In genomic region chr2:99948010-99948409, GRCh38 we compare ENCODE assay signal across 33 cellular contexts.
"Had no signal": no experiment of that assay in that cellular context is flagged by ENCODE, and none has a peak within 500 bp of the region (broad histone marks: within the 10 kb centered on the region; RNA-seq: fewer than 3 reads in every experiment).

No MANE protein-coding gene starts in this region.

- H3K4me3 Mint-ChIP-seq: activated B cell treated with CpG ODN at 0.5 μM for 24 hours; activated CD4-positive, alpha-beta memory T cell treated with anti-CD3 and anti-CD28 coated beads for 36 hours; activated CD4-positive, alpha-beta T cell treated with anti-CD3 and anti-CD28 coated beads, Interleukin-2, amount 10 ng/mL, durations not matched to agents 24 days and 14 days; activated CD8-positive, alpha-beta T cell treated with anti-CD3 and anti-CD28 coated beads for 36 hours; activated naive CD4-positive, alpha-beta T cell treated with anti-CD3 and anti-CD28 coated beads, Interleukin-2, amount 10 ng/mL, durations not matched to agents 7 days and 5 days; activated naive CD4-positive, alpha-beta T cell treated with anti-CD3 and anti-CD28 coated beads, Interleukin-2, amount 50 U/mL, for 24 hours; activated naive CD8-positive, alpha-beta T cell; activated naive CD8-positive, alpha-beta T cell treated with anti-CD3 and anti-CD28 coated beads, Interleukin-2, amount 10 ng/mL, durations not matched to agents 7 days and 5 days; activated naive CD8-positive, alpha-beta T cell treated with anti-CD3 and anti-CD28 coated beads, Interleukin-2, amount 50 U/mL, for 24 hours; activated T-cell treated with anti-CD3 and anti-CD28 coated beads, Interleukin-2, amount 50 U/mL, for 4 hours; activated T-cell treated with anti-CD3 and anti-CD28 coated beads, Interleukin-2, amount 50 U/mL, for 72 hours; activated T-helper 1 cell treated with anti-CD3 and anti-CD28 coated beads, Interleukin-12 subunit alpha, Interleukin-12 subunit beta, Interleukin-2, Interleukin-4 antibody, amounts not matched to agents 30 ng/mL and 10 ng/mL and 1 ng/mL, durations not matched to agents 14 hours and 24 hours and 36 hours; activated T-helper 17 cell treated with anti-CD3 and anti-CD28 coated beads, Interleukin-2, amount 50 U/mL, for 72 hours; brain; T-helper 1 cell treated with Interleukin-12 subunit alpha and Interleukin-12 subunit beta and Interleukin-4 antibody, amounts not matched to agents 30 μg/mL and 1 μg/mL, for 36 hours; T-helper 2 cell treated with Interferon-gamma antibody and Interleukin-4, amounts not matched to agents 5 μg/mL and 100 μg/mL, for 36 hours had no signal

- ATAC-seq: activated CD8-positive, alpha-beta T cell treated with anti-CD3 and anti-CD28 coated beads for 36 hours; activated naive CD8-positive, alpha-beta T cell treated with anti-CD3 and anti-CD28 coated beads, Interleukin-2, amount 50 U/mL, for 24 hours; activated T-cell treated with anti-CD3 and anti-CD28 coated beads, Interleukin-2, amount 50 U/mL, for 4 hours; activated T-cell treated with anti-CD3 and anti-CD28 coated beads, Interleukin-2, amount 50 U/mL, for 72 hours; activated T-helper 17 cell treated with anti-CD3 and anti-CD28 coated beads, Interleukin-2, amount 50 U/mL, for 72 hours had no signal

- H3K36me3 Mint-ChIP-seq: activated CD4-positive, alpha-beta memory T cell treated with anti-CD3 and anti-CD28 coated beads for 36 hours; activated naive CD4-positive, alpha-beta T cell treated with anti-CD3 and anti-CD28 coated beads, Interleukin-2, amount 10 ng/mL, durations not matched to agents 7 days and 5 days; activated naive CD8-positive, alpha-beta T cell treated with anti-CD3 and anti-CD28 coated beads, Interleukin-2, amount 10 ng/mL, durations not matched to agents 7 days and 5 days had no signal

- H3K27ac ChIP-seq: ascending aorta, VCaP had no signal

- H3K36me3 ChIP-seq: ascending aorta had no signal

- H3K4me3 ChIP-seq: ascending aorta had no signal

- H3K4me1 Mint-ChIP-seq: activated CD4-positive, alpha-beta T cell treated with anti-CD3 and anti-CD28 coated beads, Interleukin-2, amount 10 ng/mL, durations not matched to agents 24 days and 14 days; activated naive CD4-positive, alpha-beta T cell treated with anti-CD3 and anti-CD28 coated beads, Interleukin-2, amount 10 ng/mL, durations not matched to agents 7 days and 5 days; activated naive CD4-positive, alpha-beta T cell treated with anti-CD3 and anti-CD28 coated beads, Interleukin-2, amount 50 U/mL, for 24 hours; activated naive CD8-positive, alpha-beta T cell treated with anti-CD3 and anti-CD28 coated beads, Interleukin-2, amount 10 ng/mL, durations not matched to agents 7 days and 5 days; activated naive CD8-positive, alpha-beta T cell treated with anti-CD3 and anti-CD28 coated beads, Interleukin-2, amount 50 U/mL, for 24 hours; activated T-helper 17 cell treated with anti-CD3 and anti-CD28 coated beads, Interleukin-2, amount 50 U/mL, for 72 hours had no signal

- H3K27me3 ChIP-seq: ascending aorta had no signal

- H3K4me1 ChIP-seq: ascending aorta had no signal

- H3K27ac Mint-ChIP-seq: activated B cell treated with CpG ODN at 0.5 μM for 24 hours; activated CD4-positive, alpha-beta memory T cell treated with anti-CD3 and anti-CD28 coated beads for 36 hours; activated CD4-positive, alpha-beta T cell treated with anti-CD3 and anti-CD28 coated beads, Interleukin-2, amount 10 ng/mL, durations not matched to agents 24 days and 14 days; activated CD8-positive, alpha-beta T cell treated with anti-CD3 and anti-CD28 coated beads for 36 hours; activated naive CD4-positive, alpha-beta T cell treated with anti-CD3 and anti-CD28 coated beads, Interleukin-2, amount 10 ng/mL, durations not matched to agents 7 days and 5 days; activated naive CD4-positive, alpha-beta T cell treated with anti-CD3 and anti-CD28 coated beads, Interleukin-2, amount 50 U/mL, for 24 hours; activated naive CD8-positive, alpha-beta T cell; activated naive CD8-positive, alpha-beta T cell treated with anti-CD3 and anti-CD28 coated beads, Interleukin-2, amount 10 ng/mL, durations not matched to agents 7 days and 5 days; activated naive CD8-positive, alpha-beta T cell treated with anti-CD3 and anti-CD28 coated beads, Interleukin-2, amount 50 U/mL, for 24 hours; activated T-cell treated with anti-CD3 and anti-CD28 coated beads, Interleukin-2, amount 50 U/mL, for 72 hours; activated T-helper 1 cell treated with anti-CD3 and anti-CD28 coated beads, Interleukin-12 subunit alpha, Interleukin-12 subunit beta, Interleukin-2, Interleukin-4 antibody, amounts not matched to agents 30 ng/mL and 10 ng/mL and 1 ng/mL, durations not matched to agents 14 hours and 24 hours and 36 hours; activated T-helper 17 cell treated with anti-CD3 and anti-CD28 coated beads, Interleukin-2, amount 50 U/mL, for 72 hours; brain; T-helper 1 cell treated with Interleukin-12 subunit alpha and Interleukin-12 subunit beta and Interleukin-4 antibody, amounts not matched to agents 30 μg/mL and 1 μg/mL, for 36 hours; T-helper 2 cell treated with Interferon-gamma antibody and Interleukin-4, amounts not matched to agents 5 μg/mL and 100 μg/mL, for 36 hours had no signal

- H3K9me3 ChIP-seq: ascending aorta had no signal

- DNase-seq: activated B cell treated with CpG ODN at 0.5 μM for 24 hours; activated CD4-positive, alpha-beta memory T cell treated with anti-CD3 and anti-CD28 coated beads for 36 hours; activated CD4-positive, alpha-beta T cell treated with anti-CD3 and anti-CD28 coated beads for 4 hours; activated CD4-positive, alpha-beta T cell treated with anti-CD3 and anti-CD28 coated beads, Interleukin-2, amount 10 ng/mL, durations not matched to agents 24 days and 14 days; activated CD4-positive, alpha-beta T cell treated with anti-CD3 and anti-CD28 coated beads, Interleukin-2, amount 50 U/mL, for 1 hour; activated CD4-positive, alpha-beta T cell treated with anti-CD3 and anti-CD28 coated beads, Interleukin-2, amount 50 U/mL, for 4 hours; activated CD4-positive, CD25-positive, alpha-beta regulatory T cell treated with anti-CD3 and anti-CD28 coated beads, Interleukin-2, amount 50 U/mL, for 72 hours; activated CD8-positive, alpha-beta memory T cell treated with anti-CD3 and anti-CD28 coated beads, Interleukin-2, amount 50 U/mL, for 4 hours; activated CD8-positive, alpha-beta T cell treated with anti-CD3 and anti-CD28 coated beads for 36 hours; activated gamma-delta T cell; activated naive CD4-positive, alpha-beta T cell treated with anti-CD3 and anti-CD28 coated beads, Interleukin-2, amount 10 ng/mL, durations not matched to agents 7 days and 5 days; activated naive CD4-positive, alpha-beta T cell treated with Interleukin-2 at 50 U/mL for 16 hours; activated naive CD8-positive, alpha-beta T cell treated with anti-CD3 and anti-CD28 coated beads, Interleukin-2, amount 10 ng/mL, durations not matched to agents 7 days and 5 days; activated naive CD8-positive, alpha-beta T cell treated with anti-CD3 and anti-CD28 coated beads, Interleukin-2, amount 50 U/mL, for 24 hours; activated T-cell treated with anti-CD3 and anti-CD28 coated beads for 4 hours; activated T-cell treated with anti-CD3 and anti-CD28 coated beads, Interleukin-2, amount 50 U/mL, for 1 hour; activated T-cell treated with anti-CD3 and anti-CD28 coated beads, Interleukin-2, amount 50 U/mL, for 4 hours; activated T-cell treated with anti-CD3 and anti-CD28 coated beads, Interleukin-2, amount 50 U/mL, for 72 hours; amygdala; anterior cingulate cortex; central memory CD4-positive, alpha-beta T cell; T-helper 1 cell; T-helper 2 cell; T-helper 9 cell had no signal

- H3K9me3 Mint-ChIP-seq: activated B cell treated with CpG ODN at 0.5 μM for 24 hours; activated CD4-positive, alpha-beta memory T cell treated with anti-CD3 and anti-CD28 coated beads for 36 hours; activated CD8-positive, alpha-beta T cell treated with anti-CD3 and anti-CD28 coated beads for 36 hours; activated naive CD4-positive, alpha-beta T cell treated with anti-CD3 and anti-CD28 coated beads, Interleukin-2, amount 10 ng/mL, durations not matched to agents 7 days and 5 days; activated naive CD8-positive, alpha-beta T cell treated with anti-CD3 and anti-CD28 coated beads, Interleukin-2, amount 10 ng/mL, durations not matched to agents 7 days and 5 days; activated naive CD8-positive, alpha-beta T cell treated with anti-CD3 and anti-CD28 coated beads, Interleukin-2, amount 50 U/mL, for 24 hours; activated T-cell treated with anti-CD3 and anti-CD28 coated beads, Interleukin-2, amount 50 U/mL, for 4 hours; activated T-cell treated with anti-CD3 and anti-CD28 coated beads, Interleukin-2, amount 50 U/mL, for 72 hours; activated T-helper 1 cell treated with anti-CD3 and anti-CD28 coated beads, Interleukin-12 subunit alpha, Interleukin-12 subunit beta, Interleukin-2, Interleukin-4 antibody, amounts not matched to agents 30 ng/mL and 10 ng/mL and 1 ng/mL, durations not matched to agents 14 hours and 24 hours and 36 hours; activated T-helper 17 cell treated with anti-CD3 and anti-CD28 coated beads, Interleukin-2, amount 50 U/mL, for 72 hours; T-helper 1 cell treated with Interleukin-12 subunit alpha and Interleukin-12 subunit beta and Interleukin-4 antibody, amounts not matched to agents 30 μg/mL and 1 μg/mL, for 36 hours; T-helper 2 cell treated with Interferon-gamma antibody and Interleukin-4, amounts not matched to agents 5 μg/mL and 100 μg/mL, for 36 hours had no signal
